ENCODE assay signal across 9 cellular contexts in the genomic region with DNA sequence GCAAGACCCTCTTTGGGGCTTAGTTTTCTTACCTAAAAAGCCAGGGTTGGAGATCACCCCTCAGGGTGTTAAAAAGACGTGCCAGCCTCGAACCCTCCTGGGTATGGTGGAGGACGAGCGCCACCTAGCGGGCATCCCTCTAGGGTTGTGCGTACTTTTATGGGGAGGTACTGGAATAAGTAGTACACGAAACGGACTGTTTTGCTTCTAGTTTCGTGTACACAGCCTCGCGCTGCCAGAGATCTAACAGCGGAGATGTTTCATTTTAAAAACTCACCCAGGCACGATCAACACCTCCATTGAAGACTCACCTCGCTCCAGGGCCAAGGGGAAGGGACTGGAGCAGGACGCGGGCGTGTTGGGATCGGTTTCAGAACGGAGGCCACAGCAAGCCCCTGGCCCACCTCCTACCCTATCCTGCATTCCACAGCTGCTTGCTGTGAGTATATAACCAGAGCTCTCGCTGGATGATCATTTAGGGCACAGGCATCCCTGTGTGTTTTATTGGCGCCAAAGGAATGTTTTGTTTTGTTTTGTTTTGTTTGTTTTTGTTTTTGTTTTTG. TPM values are rescaled to one million over a fixed set of nuclear protein-coding genes. Genes with fewer than 3 reads are reported as not detected.
DNase-seq lines count a peak whose midpoint lies in the region; ATAC-seq and TF ChIP-seq lines count a peak whose summit lies in the region.
"Had no signal": no experiment of that assay in that cellular context is flagged by ENCODE, and none has a peak within 500 bp of the region (broad histone marks: within the 10 kb centered on the region; RNA-seq: fewer than 3 reads in every experiment).

No MANE protein-coding gene starts in this region.

- H3K27ac Mint-ChIP-seq in chondrocyte (ENCODE audit: unreplicated experiment), result no peak overlapping the region

- peaks cover 45% of the 10 kb centered on the region for H3K27me3 Mint-ChIP-seq in chondrocyte (ENCODE audit: low read depth)

- H3K4me1 Mint-ChIP-seq in chondrocyte (ENCODE audit: low read depth), result peaks cover 27% of the 10 kb centered on the region

- H3K4me3 Mint-ChIP-seq in chondrocyte (ENCODE audit: unreplicated experiment), result peak overlapping the region; percentile 72

- H3K36me3 Mint-ChIP-seq in chondrocyte (ENCODE audit: low read depth), result peaks cover 5% of the 10 kb centered on the region

- TF ChIP-seq CTCF in chondrocyte (IDR thresholded peaks at IDR 0.05), result peak; percentile 99

- DNase-seq in Ammon's horn (ENCODE audit: low spot score) (peak; percentile 80), NCI-H446 (lab: John Stamatoyannopoulos, UW) (peak; percentile 71 to 79), chondrocyte (ENCODE audit: low spot score) (no peak), left lobe of liver (ENCODE audit: low spot score) (peak; percentile 78)
- DNase-seq in activated CD4-positive, alpha-beta T cell treated with anti-CD3 and anti-CD28 coated beads for 1 hour, result peak; percentile 71
- DNase-seq in stimulated activated CD4-positive, alpha-beta T cell treated with anti-CD3 and anti-CD28 coated beads, Interleukin-4, amount 100 ng/mL, for 1 hour, result peak; percentile 89

- ATAC-seq in GM19043 (IDR thresholded peaks at IDR 0.05; ENCODE audit: low read depth, unreplicated experiment) (peak; percentile 78), HG03354 (IDR thresholded peaks at IDR 0.05; ENCODE audit: poor library complexity, severe bottlenecking, unreplicated experiment) (peak; percentile 78), left lobe of liver (peak; percentile 83)

- H3K9me3 Mint-ChIP-seq in chondrocyte (ENCODE audit: low read depth), result peaks cover 16% of the 10 kb centered on the region

RNA-seq across cellular contexts. Expression of a gene that starts 4.8 kb away (rescaled TPM):
- total RNA-seq in chondrocyte (2.4 to 4.9 TPM (median 3.4 TPM) in 3 replicates), left lobe of liver (not detected)
- total RNA-seq: T-helper 2 cell treated with Interferon-gamma antibody and Interleukin-4, amounts not matched to agents 100 ng/mL and 5 ng/mL, for 36 hours had no signal
